ENCODE assay signal across 2 cellular contexts in the genomic region with DNA sequence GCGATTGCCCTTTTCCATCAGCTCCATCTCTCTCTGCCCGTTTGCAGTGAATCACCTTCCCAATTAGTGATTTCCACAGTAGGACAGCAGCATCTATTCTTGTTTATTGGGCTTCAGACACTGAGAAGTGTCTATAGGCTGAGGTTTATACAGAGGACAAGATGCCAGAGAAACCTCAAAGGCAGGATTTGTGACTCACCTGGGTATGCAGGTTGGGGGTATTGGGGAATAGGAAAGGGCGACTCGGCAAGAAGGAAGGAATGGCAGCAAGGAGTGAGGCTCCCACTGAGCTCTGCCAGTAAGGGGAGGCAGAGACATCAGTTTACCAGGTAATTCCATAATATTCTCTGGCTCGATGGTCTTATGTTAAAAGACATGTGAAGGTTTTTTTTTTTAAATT.
TF ChIP-seq lines count a peak whose summit lies in the region.

No MANE protein-coding gene starts in this region.

TF ChIP-seq in WTC11, 78 proteins besides CTCF, POLR2A, EP300 and RAD21 (continues in another document):
- TF ChIP-seq ZNF263 (CRISPR knock-in tag; IDR thresholded peaks at IDR 0.05; ENCODE audit: low read depth): no peak
- TF ChIP-seq ZNF396 (CRISPR knock-in tag; IDR thresholded peaks at IDR 0.05; ENCODE audit: borderline replicate concordance): no peak
- TF ChIP-seq, protein P1, sequence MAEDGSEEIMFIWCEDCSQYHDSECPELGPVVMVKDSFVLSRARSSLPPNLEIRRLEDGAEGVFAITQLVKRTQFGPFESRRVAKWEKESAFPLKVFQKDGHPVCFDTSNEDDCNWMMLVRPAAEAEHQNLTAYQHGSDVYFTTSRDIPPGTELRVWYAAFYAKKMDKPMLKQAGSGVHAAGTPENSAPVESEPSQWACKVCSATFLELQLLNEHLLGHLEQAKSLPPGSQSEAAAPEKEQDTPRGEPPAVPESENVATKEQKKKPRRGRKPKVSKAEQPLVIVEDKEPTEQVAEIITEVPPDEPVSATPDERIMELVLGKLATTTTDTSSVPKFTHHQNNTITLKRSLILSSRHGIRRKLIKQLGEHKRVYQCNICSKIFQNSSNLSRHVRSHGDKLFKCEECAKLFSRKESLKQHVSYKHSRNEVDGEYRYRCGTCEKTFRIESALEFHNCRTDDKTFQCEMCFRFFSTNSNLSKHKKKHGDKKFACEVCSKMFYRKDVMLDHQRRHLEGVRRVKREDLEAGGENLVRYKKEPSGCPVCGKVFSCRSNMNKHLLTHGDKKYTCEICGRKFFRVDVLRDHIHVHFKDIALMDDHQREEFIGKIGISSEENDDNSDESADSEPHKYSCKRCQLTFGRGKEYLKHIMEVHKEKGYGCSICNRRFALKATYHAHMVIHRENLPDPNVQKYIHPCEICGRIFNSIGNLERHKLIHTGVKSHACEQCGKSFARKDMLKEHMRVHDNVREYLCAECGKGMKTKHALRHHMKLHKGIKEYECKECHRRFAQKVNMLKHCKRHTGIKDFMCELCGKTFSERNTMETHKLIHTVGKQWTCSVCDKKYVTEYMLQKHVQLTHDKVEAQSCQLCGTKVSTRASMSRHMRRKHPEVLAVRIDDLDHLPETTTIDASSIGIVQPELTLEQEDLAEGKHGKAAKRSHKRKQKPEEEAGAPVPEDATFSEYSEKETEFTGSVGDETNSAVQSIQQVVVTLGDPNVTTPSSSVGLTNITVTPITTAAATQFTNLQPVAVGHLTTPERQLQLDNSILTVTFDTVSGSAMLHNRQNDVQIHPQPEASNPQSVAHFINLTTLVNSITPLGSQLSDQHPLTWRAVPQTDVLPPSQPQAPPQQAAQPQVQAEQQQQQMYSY (CRISPR knock-in tag; IDR thresholded peaks at IDR 0.05): no peak
- TF ChIP-seq ESRRA (CRISPR knock-in tag; IDR thresholded peaks at IDR 0.05; ENCODE audit: borderline replicate concordance): no peak
- TF ChIP-seq CBFB (CRISPR knock-in tag; IDR thresholded peaks at IDR 0.05; ENCODE audit: low read depth): no peak
- no peak for TF ChIP-seq EMX1 (CRISPR knock-in tag; IDR thresholded peaks at IDR 0.05)
- TF ChIP-seq, protein P2, sequence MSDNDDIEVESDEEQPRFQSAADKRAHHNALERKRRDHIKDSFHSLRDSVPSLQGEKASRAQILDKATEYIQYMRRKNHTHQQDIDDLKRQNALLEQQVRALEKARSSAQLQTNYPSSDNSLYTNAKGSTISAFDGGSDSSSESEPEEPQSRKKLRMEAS (CRISPR knock-in tag; IDR thresholded peaks at IDR 0.05): no peak
- no peak for TF ChIP-seq MYBL2 (CRISPR knock-in tag; IDR thresholded peaks at IDR 0.05)
- TF ChIP-seq, protein P3, sequence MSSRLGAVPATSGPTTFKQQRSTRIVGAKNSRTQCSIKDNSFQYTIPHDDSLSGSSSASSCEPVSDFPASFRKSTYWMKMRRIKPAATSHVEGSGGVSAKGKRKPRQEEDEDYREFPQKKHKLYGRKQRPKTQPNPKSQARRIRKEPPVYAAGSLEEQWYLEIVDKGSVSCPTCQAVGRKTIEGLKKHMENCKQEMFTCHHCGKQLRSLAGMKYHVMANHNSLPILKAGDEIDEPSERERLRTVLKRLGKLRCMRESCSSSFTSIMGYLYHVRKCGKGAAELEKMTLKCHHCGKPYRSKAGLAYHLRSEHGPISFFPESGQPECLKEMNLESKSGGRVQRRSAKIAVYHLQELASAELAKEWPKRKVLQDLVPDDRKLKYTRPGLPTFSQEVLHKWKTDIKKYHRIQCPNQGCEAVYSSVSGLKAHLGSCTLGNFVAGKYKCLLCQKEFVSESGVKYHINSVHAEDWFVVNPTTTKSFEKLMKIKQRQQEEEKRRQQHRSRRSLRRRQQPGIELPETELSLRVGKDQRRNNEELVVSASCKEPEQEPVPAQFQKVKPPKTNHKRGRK (CRISPR knock-in tag; IDR thresholded peaks at IDR 0.05; ENCODE audit: borderline replicate concordance): no peak
- TF ChIP-seq, protein P4, sequence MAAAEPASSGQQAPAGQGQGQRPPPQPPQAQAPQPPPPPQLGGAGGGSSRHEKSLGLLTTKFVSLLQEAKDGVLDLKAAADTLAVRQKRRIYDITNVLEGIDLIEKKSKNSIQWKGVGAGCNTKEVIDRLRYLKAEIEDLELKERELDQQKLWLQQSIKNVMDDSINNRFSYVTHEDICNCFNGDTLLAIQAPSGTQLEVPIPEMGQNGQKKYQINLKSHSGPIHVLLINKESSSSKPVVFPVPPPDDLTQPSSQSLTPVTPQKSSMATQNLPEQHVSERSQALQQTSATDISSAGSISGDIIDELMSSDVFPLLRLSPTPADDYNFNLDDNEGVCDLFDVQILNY (CRISPR knock-in tag; IDR thresholded peaks at IDR 0.05): no peak
- TF ChIP-seq, protein P5, sequence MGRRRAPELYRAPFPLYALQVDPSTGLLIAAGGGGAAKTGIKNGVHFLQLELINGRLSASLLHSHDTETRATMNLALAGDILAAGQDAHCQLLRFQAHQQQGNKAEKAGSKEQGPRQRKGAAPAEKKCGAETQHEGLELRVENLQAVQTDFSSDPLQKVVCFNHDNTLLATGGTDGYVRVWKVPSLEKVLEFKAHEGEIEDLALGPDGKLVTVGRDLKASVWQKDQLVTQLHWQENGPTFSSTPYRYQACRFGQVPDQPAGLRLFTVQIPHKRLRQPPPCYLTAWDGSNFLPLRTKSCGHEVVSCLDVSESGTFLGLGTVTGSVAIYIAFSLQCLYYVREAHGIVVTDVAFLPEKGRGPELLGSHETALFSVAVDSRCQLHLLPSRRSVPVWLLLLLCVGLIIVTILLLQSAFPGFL (CRISPR knock-in tag; IDR thresholded peaks at IDR 0.05; ENCODE audit: borderline replicate concordance): no peak
- TF ChIP-seq NR3C1 (CRISPR knock-in tag; conservative IDR thresholded peaks at IDR 0.05; ENCODE audit: low read depth): no peak
- TF ChIP-seq, protein P6, sequence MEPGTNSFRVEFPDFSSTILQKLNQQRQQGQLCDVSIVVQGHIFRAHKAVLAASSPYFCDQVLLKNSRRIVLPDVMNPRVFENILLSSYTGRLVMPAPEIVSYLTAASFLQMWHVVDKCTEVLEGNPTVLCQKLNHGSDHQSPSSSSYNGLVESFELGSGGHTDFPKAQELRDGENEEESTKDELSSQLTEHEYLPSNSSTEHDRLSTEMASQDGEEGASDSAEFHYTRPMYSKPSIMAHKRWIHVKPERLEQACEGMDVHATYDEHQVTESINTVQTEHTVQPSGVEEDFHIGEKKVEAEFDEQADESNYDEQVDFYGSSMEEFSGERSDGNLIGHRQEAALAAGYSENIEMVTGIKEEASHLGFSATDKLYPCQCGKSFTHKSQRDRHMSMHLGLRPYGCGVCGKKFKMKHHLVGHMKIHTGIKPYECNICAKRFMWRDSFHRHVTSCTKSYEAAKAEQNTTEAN (CRISPR knock-in tag; IDR thresholded peaks at IDR 0.05): no peak

TF ChIP-seq in HepG2, 621 proteins besides CTCF, POLR2A, EP300 and RAD21:
- TF ChIP-seq, protein P7, sequence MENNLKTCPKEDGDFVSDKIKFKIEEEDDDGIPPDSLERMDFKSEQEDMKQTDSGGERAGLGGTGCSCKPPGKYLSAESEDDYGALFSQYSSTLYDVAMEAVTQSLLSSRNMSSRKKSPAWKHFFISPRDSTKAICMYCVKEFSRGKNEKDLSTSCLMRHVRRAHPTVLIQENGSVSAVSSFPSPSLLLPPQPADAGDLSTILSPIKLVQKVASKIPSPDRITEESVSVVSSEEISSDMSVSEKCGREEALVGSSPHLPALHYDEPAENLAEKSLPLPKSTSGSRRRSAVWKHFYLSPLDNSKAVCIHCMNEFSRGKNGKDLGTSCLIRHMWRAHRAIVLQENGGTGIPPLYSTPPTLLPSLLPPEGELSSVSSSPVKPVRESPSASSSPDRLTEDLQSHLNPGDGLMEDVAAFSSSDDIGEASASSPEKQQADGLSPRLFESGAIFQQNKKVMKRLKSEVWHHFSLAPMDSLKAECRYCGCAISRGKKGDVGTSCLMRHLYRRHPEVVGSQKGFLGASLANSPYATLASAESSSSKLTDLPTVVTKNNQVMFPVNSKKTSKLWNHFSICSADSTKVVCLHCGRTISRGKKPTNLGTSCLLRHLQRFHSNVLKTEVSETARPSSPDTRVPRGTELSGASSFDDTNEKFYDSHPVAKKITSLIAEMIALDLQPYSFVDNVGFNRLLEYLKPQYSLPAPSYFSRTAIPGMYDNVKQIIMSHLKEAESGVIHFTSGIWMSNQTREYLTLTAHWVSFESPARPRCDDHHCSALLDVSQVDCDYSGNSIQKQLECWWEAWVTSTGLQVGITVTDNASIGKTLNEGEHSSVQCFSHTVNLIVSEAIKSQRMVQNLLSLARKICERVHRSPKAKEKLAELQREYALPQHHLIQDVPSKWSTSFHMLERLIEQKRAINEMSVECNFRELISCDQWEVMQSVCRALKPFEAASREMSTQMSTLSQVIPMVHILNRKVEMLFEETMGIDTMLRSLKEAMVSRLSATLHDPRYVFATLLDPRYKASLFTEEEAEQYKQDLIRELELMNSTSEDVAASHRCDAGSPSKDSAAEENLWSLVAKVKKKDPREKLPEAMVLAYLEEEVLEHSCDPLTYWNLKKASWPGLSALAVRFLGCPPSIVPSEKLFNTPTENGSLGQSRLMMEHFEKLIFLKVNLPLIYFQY (CRISPR knock-in tag; IDR thresholded peaks at IDR 0.05; ENCODE audit: borderline replicate concordance): no peak
- TF ChIP-seq CBX2 (IDR thresholded peaks at IDR 0.05; ENCODE audit: low read depth, low read length) (no peak), CBX2 (CRISPR knock-in tag; IDR thresholded peaks at IDR 0.05; ENCODE audit: low read depth) (no peak), MAFF (IDR thresholded peaks at IDR 0.05; ENCODE audit: low read depth, low read length) (no peak), ZNF160 (CRISPR knock-in tag; IDR thresholded peaks at IDR 0.05) (no peak), HMG20B (CRISPR knock-in tag; conservative IDR thresholded peaks at IDR 0.05) (no peak)
